Comparison of ENCODE assay signal across 7 cellular contexts in genomic region chrX:19468383-19468782, GRCh38. TPM values are rescaled to one million over a fixed set of nuclear protein-coding genes. Genes with fewer than 3 reads are reported as not detected.
"Had no signal": no experiment of that assay in that cellular context is flagged by ENCODE, and none has a peak within 500 bp of the region (broad histone marks: within the 10 kb centered on the region; RNA-seq: fewer than 3 reads in every experiment).

No MANE protein-coding gene starts in this region.

RNA-seq across cellular contexts. Expression of gene MAP3K15, which starts 46.9 kb away (rescaled TPM):
- total RNA-seq: OCI-LY7, PC-9, Peyer's patch, Right ventricle myocardium inferior, Right ventricle myocardium superior, RPMI7951, SJSA1 had no signal
